ENCODE assay signal across 8 cellular contexts in genomic region chr19:17932485-17933338, GRCh38. TPM values are rescaled to one million over a fixed set of nuclear protein-coding genes. Genes with fewer than 3 reads are reported as not detected.
A peak's percentile ranks its signal among the peaks of the same experiment; 100 is the strongest.
DNase-seq lines count a peak whose midpoint lies in the region; ATAC-seq and TF ChIP-seq lines count a peak whose summit lies in the region.

Gene CCDC124 (plus strand): TSS chr19:17933015. CDS start chr19:17936421, 3,406 bp downstream.

- intact Hi-C loops in activated CD4-positive, alpha-beta T cell treated with anti-CD3 and anti-CD28 coated beads for 36 hours (cut with DNase I, micrococcal nuclease), result loop anchor here (1.0 to 5.0 kb wide), 8 partner anchors 15 to 220 kb away; partner anchors contain the start of genes RPL18A (in 2 of the 2), B3GNT3 (in 1 of the 2), MAP1S (in 1 of the 2) and SLC5A5 (in 1 of the 2)
- intact Hi-C loops in left colon (cut with DNase I, micrococcal nuclease), result loop anchor here in 1 of 2 donors (5.0 kb wide), 1 partner anchor 65 kb away; no protein-coding TSS in a partner anchor

- peaks cover 25% of the 10 kb centered on the region for H3K36me3 ChIP-seq in BLaER1

- peak; percentile 84 for TF ChIP-seq POLR2A in GM19099 (IDR thresholded peaks at IDR 0.05; ENCODE audit: extremely low read depth, insufficient read length, low read depth)

- H3K9ac ChIP-seq in BLaER1, result peak within 1 kb of the TSS; percentile 91

- H3K4me1 Mint-ChIP-seq in activated CD4-positive, alpha-beta T cell treated with anti-CD3 and anti-CD28 coated beads for 36 hours, result peaks cover 18% of the 10 kb centered on the region

- no peaks in the 10 kb centered on the region for H3K9me3 Mint-ChIP-seq in activated CD4-positive, alpha-beta T cell treated with anti-CD3 and anti-CD28 coated beads for 36 hours (ENCODE audit: low read depth)

- peak; percentile 98 for TF ChIP-seq CTCF in choroid plexus epithelial cell (conservative IDR thresholded peaks at IDR 0.05; ENCODE audit: low read depth, low read length)

- H3K4me3 ChIP-seq in BLaER1 (peak within 1 kb of the TSS; percentile 85), choroid plexus epithelial cell (ENCODE audit: low read depth, low read length) (peak within 1 kb of the TSS; percentile 94)

- H3K36me3 Mint-ChIP-seq in activated CD4-positive, alpha-beta T cell treated with anti-CD3 and anti-CD28 coated beads for 36 hours (ENCODE audit: low read depth), result peaks cover 11% of the 10 kb centered on the region

- POLR2A ChIA-PET in activated CD4-positive, alpha-beta T cell treated with anti-CD3 and anti-CD28 coated beads for 36 hours (lab: Charles Lee), result interaction anchor here (0.7 to 1.5 kb wide), 8 partner anchors 61 to 349 kb away, joined by 3 to 38 read pairs (median 6); partner anchors contain the start of genes JUND, RPL18A and SLC5A5

- H3K4me3 Mint-ChIP-seq in activated CD4-positive, alpha-beta T cell treated with anti-CD3 and anti-CD28 coated beads for 36 hours, result peak within 1 kb of the TSS; percentile 88

- peak within 1 kb of the TSS; percentile 92 for H3K27ac Mint-ChIP-seq in activated CD4-positive, alpha-beta T cell treated with anti-CD3 and anti-CD28 coated beads for 36 hours

- H4K20me1 ChIP-seq in BLaER1, result peaks cover 2% of the 10 kb centered on the region; the same call in 1 of the 2 replicates

- no peaks in the 10 kb centered on the region for H3K9me3 ChIP-seq in BLaER1

- no peaks in the 10 kb centered on the region for H3K27me3 ChIP-seq in BLaER1

- H3K27me3 Mint-ChIP-seq in activated CD4-positive, alpha-beta T cell treated with anti-CD3 and anti-CD28 coated beads for 36 hours, result no peaks in the 10 kb centered on the region

- peak within 1 kb of the TSS; percentile 98 for H3K27ac ChIP-seq in BLaER1

- DNase-seq in NCI-H510A (lab: John Stamatoyannopoulos, UW) (peak; percentile 83), choroid plexus epithelial cell (ENCODE audit: low read depth) (peak; percentile 96), left colon (peak; percentile 89 to 95)
- DNase-seq in activated CD4-positive, alpha-beta T cell treated with anti-CD3 and anti-CD28 coated beads for 36 hours, result peak; percentile 96
- DNase-seq in stimulated activated CD4-positive, alpha-beta T cell treated with anti-CD3 and anti-CD28 coated beads, Interleukin-1b, Interleukin-23, amount 100 ng/mL, for 4 hours (ENCODE audit: low read depth in 2 of 2), result peak; percentile 88 to 90

- CTCF ChIA-PET in activated CD4-positive, alpha-beta T cell treated with anti-CD3 and anti-CD28 coated beads for 36 hours (lab: Charles Lee), result interaction anchor here (0.5 to 5.1 kb wide), 30 partner anchors 10 to 317 kb away, joined by 3 to 102 read pairs (median 5); partner anchors contain the start of genes ARRDC2, JAK3, MPV17L2 and RPL18A

- H3K4me2 ChIP-seq in BLaER1, result peak within 1 kb of the TSS; percentile 96

- ATAC-seq in HG03378 (IDR thresholded peaks at IDR 0.05; ENCODE audit: unreplicated experiment) (peak; percentile 65), left colon (peak; percentile 98)
- peak; percentile 98 for ATAC-seq in activated CD4-positive, alpha-beta T cell treated with anti-CD3 and anti-CD28 coated beads for 36 hours

- H3K4me1 ChIP-seq in BLaER1, result peaks cover 22% of the 10 kb centered on the region

RNA-seq across cellular contexts. Expression of gene CCDC124, which starts in this region (rescaled TPM):
- 100 to 1,000 TPM in 1 of 2 experiments, 10 to 100 TPM in 1; 99.3 to 131 TPM for total RNA-seq in activated CD4-positive, alpha-beta T cell treated with anti-CD3 and anti-CD28 coated beads for 36 hours
- total RNA-seq in left colon, result 10 to 100 TPM; 39.5 to 51.5 TPM

Comparison
In these comparisons a context has a peak if more than half of its experiments do, and no peak if none do; other contexts are left out.
1. Peak in every context shown above with its lines: DNase-seq, ATAC-seq, H3K4me3 ChIP-seq and H3K27ac ChIP-seq.